Comparison of ENCODE assay signal across 22 cellular contexts in genomic region chr7:45662540-45663166, GRCh38.
DNase-seq lines count a peak whose midpoint lies in the region; ATAC-seq and TF ChIP-seq lines count a peak whose summit lies in the region.
"Had no signal": no experiment of that assay in that cellular context is flagged by ENCODE, and none has a peak within 500 bp of the region (broad histone marks: within the 10 kb centered on the region; RNA-seq: fewer than 3 reads in every experiment).

No MANE protein-coding gene starts in this region.

- no peak overlapping the region for H3K14ac ChIP-seq in mesenchymal stem cell (ENCODE audit: low read length in 2 of 2)

- H3K4me2 ChIP-seq in mesenchymal stem cell (ENCODE audit: low read length, poor library complexity, severe bottlenecking) = no peak overlapping the region
- no peak overlapping the region for H3K4me2 ChIP-seq in mammary epithelial cell (ENCODE audit: insufficient read depth, low read depth, low read length)

- H3K9ac ChIP-seq in mesenchymal stem cell (ENCODE audit: low read length) (no peak overlapping the region), mammary epithelial cell (ENCODE audit: insufficient read depth, low read length) (no peak overlapping the region)

- no peaks in the 10 kb centered on the region for H3K79me2 ChIP-seq in mammary epithelial cell (ENCODE audit: insufficient read depth, low read length)

- H4K20me1 ChIP-seq in mammary epithelial cell (ENCODE audit: insufficient read depth, low read length) = no peaks in the 10 kb centered on the region

- TF ChIP-seq CTCF in testis (IDR thresholded peaks at IDR 0.05) (no peak), psoas muscle (IDR thresholded peaks at IDR 0.05) (no peak), mammary epithelial cell (conservative IDR thresholded peaks at IDR 0.05 in 1 of 2, IDR thresholded peaks at IDR 0.05 in 1 of 2; ENCODE audit: extremely low read depth in 1 of 2, insufficient read depth in 1 of 2, low read depth in 1 of 2, low read length in 2 of 2) (no peak)

- TF ChIP-seq POLR2A in testis (IDR thresholded peaks at IDR 0.05) = no peak

- in situ Hi-C loops in mammary epithelial cell (cut with MboI; ENCODE audit: low sequenced_read_pairs in 2 of 2) = no loop called here

- no peak overlapping the region for H3K23ac ChIP-seq in mesenchymal stem cell (ENCODE audit: low read length in 2 of 2)

- ATAC-seq in right cardiac atrium (no peak), psoas muscle (no peak)
- ATAC-seq: activated CD4-positive, CD25-positive, alpha-beta regulatory T cell treated with anti-CD3 and anti-CD28 coated beads, Interleukin-2, amount 50 U/mL, for 24 hours; activated T-cell treated with anti-CD3 and anti-CD28 coated beads, Interleukin-2, amount 50 U/mL, for 4 hours; effector memory CD8-positive, alpha-beta T cell had no signal

- H2AFZ ChIP-seq in mesenchymal stem cell (ENCODE audit: low read depth, low read length) (no peak overlapping the region), mammary epithelial cell (ENCODE audit: low read depth, low read length) (no peak overlapping the region)

- H3K18ac ChIP-seq in mesenchymal stem cell (ENCODE audit: low read depth in 1 of 2, low read length in 2 of 2) = no peak overlapping the region

- no peak overlapping the region for H3K27ac ChIP-seq in right cardiac atrium (ENCODE audit: low read length)
- H3K27ac ChIP-seq in mesenchymal stem cell (ENCODE audit: low read length, poor library complexity, severe bottlenecking) = no peak overlapping the region
- no peak overlapping the region for H3K27ac ChIP-seq in testis
- H3K27ac ChIP-seq in psoas muscle = no peak overlapping the region
- no peak overlapping the region for H3K27ac ChIP-seq in mammary epithelial cell (ENCODE audit: insufficient read depth, low read depth, low read length)
- H3K27ac ChIP-seq: ascending aorta, cardiac muscle cell, transverse colon had no signal

- H4K91ac ChIP-seq in mesenchymal stem cell (ENCODE audit: low read length) = peak overlapping the region; percentile 44

- H3K36me3 ChIP-seq in mesenchymal stem cell (ENCODE audit: control insufficient read depth in 1 of 2, insufficient read depth in 2 of 2, low read depth in 1 of 2, low read length in 2 of 2) = no peaks in the 10 kb centered on the region
- H3K36me3 ChIP-seq in testis (ENCODE audit: low read depth, missing control alignments) = no peaks in the 10 kb centered on the region
- no peaks in the 10 kb centered on the region for H3K36me3 ChIP-seq in psoas muscle (ENCODE audit: insufficient read depth in 1 of 2, low read depth in 1 of 2)
- no peaks in the 10 kb centered on the region for H3K36me3 ChIP-seq in mammary epithelial cell (ENCODE audit: insufficient read depth, low read length)
- H3K36me3 ChIP-seq: ascending aorta, cardiac muscle cell, transverse colon had no signal

- dilution Hi-C loops in mammary epithelial cell (cut with HindIII; ENCODE audit: low sequenced_read_pairs) = no loop called here

- H2AK5ac ChIP-seq in mesenchymal stem cell (ENCODE audit: low read length, severe bottlenecking) = no peak overlapping the region

- H3K4me3 ChIP-seq in right cardiac atrium (ENCODE audit: low read length) = no peak overlapping the region
- H3K4me3 ChIP-seq in mesenchymal stem cell (ENCODE audit: insufficient read depth in 1 of 2, low read depth in 1 of 2, low read length in 2 of 2) = no peak overlapping the region
- no peak overlapping the region for H3K4me3 ChIP-seq in testis
- no peak overlapping the region for H3K4me3 ChIP-seq in psoas muscle
- no peak overlapping the region for H3K4me3 ChIP-seq in mammary epithelial cell (replicated peaks in 1 of 3; ENCODE audit: insufficient read depth in 1 of 3, low read depth in 2 of 3, low read length in 3 of 3)
- H3K4me3 ChIP-seq: ascending aorta, cardiac muscle cell, transverse colon had no signal

- no peaks in the 10 kb centered on the region for H3K9me3 ChIP-seq in right cardiac atrium (ENCODE audit: control insufficient read depth, low read length)
- H3K9me3 ChIP-seq in mesenchymal stem cell (ENCODE audit: control insufficient read depth, low read length) = no peaks in the 10 kb centered on the region
- no peaks in the 10 kb centered on the region for H3K9me3 ChIP-seq in testis
- no peaks in the 10 kb centered on the region for H3K9me3 ChIP-seq in psoas muscle
- no peaks in the 10 kb centered on the region for H3K9me3 ChIP-seq in mammary epithelial cell (replicated peaks; ENCODE audit: insufficient read depth, low read length)
- H3K9me3 ChIP-seq: ascending aorta, transverse colon had no signal

- no peak overlapping the region for H2BK120ac ChIP-seq in mesenchymal stem cell (ENCODE audit: low read depth, low read length)

- H3K4me1 ChIP-seq in right cardiac atrium (ENCODE audit: control insufficient read depth, insufficient read depth, low read length) (no peaks in the 10 kb centered on the region), mesenchymal stem cell (ENCODE audit: control insufficient read depth, insufficient read depth, low read depth, low read length) (no peaks in the 10 kb centered on the region), testis (no peaks in the 10 kb centered on the region), psoas muscle (no peaks in the 10 kb centered on the region), mammary epithelial cell (ENCODE audit: insufficient read depth, low read length) (no peaks in the 10 kb centered on the region)
- H3K4me1 ChIP-seq: ascending aorta, transverse colon had no signal

- intact Hi-C loops in cardiac septum (cut with DNase I) = no loop called here
- intact Hi-C loops in right cardiac atrium (cut with DNase I) = no loop called here
- intact Hi-C loops in testis (cut with DNase I; ENCODE audit: low total_unique reads) = no loop called here
- intact Hi-C loops in psoas muscle (cut with DNase I) = no loop called here
- intact Hi-C loops in mammary epithelial cell (cut with micrococcal nuclease) = loop anchor here (1.0 to 2.0 kb wide), 3 partner anchors 86 to 254 kb away; no protein-coding TSS in a partner anchor

- BruUV-seq in mammary epithelial cell (replicated peaks; lab: Mats Ljungman, UMichigan) = no TSS peak

- H2BK5ac ChIP-seq in mesenchymal stem cell (ENCODE audit: low read depth, low read length, poor library complexity, severe bottlenecking) = no peak overlapping the region

- H3K79me1 ChIP-seq in mesenchymal stem cell (replicated peaks; ENCODE audit: low read length, poor library complexity, severe bottlenecking) = no peaks in the 10 kb centered on the region

- 81% methylated on average over 15 of the region's 15 CpGs for whole genome bisulfite sequencing in right cardiac atrium
- WGBS in mesenchymal stem cell = 68% methylated on average over 15 of the region's 15 CpGs
- WGBS in testis, 2 donors = 80 to 83% methylated on average over 14 to 15 of the region's 15 CpGs
- 76 to 83% (median 82%) methylated on average over 15 of the region's 15 CpGs for WGBS in psoas muscle, 3 donors
- WGBS in mammary epithelial cell (ENCODE audit: low coverage, missing lambda C conversion rate) = 75% methylated on average over 14 of the region's 15 CpGs

- CTCF ChIA-PET in mammary epithelial cell (lab: Charles Lee; ENCODE audit: low non-redundant PET) = interaction anchor here (1.0 kb wide), 1 partner anchor 193 kb away, joined by 3 read pairs; no protein-coding TSS in a partner anchor

- peak; percentile 51 for DNase-seq in cardiac septum (ENCODE audit: low spot score)
- DNase-seq in right cardiac atrium = no peak
- peak; percentile 28 for DNase-seq in cerebellar cortex (ENCODE audit: low spot score)
- DNase-seq in mesenchymal stem cell = no peak
- DNase-seq in testis = peak; percentile 6
- no peak for DNase-seq in psoas muscle
- DNase-seq in SIG-M5 treated with dmso at 0.1 percent for 504 hours (lab: John Stamatoyannopoulos, UW; ENCODE audit: unreplicated experiment) = no peak
- DNase-seq in mammary epithelial cell = no peak
- DNase-seq: ACHN; activated T-cell treated with anti-CD3 and anti-CD28 coated beads, Interleukin-2, amount 50 U/mL, for 4 hours; CD4-positive, alpha-beta memory T cell; cortex of kidney; effector memory CD8-positive, alpha-beta T cell; NCI-H1092; NCI-H1930; NCI-H2171 treated with DMSO at 0.1 percent for 48 hours; NCI-H510A treated with DMSO at 0.1 percent for 48 hours; T-helper 1 cell had no signal

- no peak overlapping the region for H3K4ac ChIP-seq in mesenchymal stem cell (ENCODE audit: low read depth in 1 of 2, low read length in 2 of 2)

- no peak overlapping the region for H2BK12ac ChIP-seq in mesenchymal stem cell (ENCODE audit: low read length in 2 of 2)

- H3K27me3 ChIP-seq in right cardiac atrium (ENCODE audit: control insufficient read depth, insufficient read depth) = no peaks in the 10 kb centered on the region
- peaks cover 0 to 11% of the 10 kb centered on the region in 2 experiments for H3K27me3 ChIP-seq in mesenchymal stem cell (ENCODE audit: control insufficient read depth in 1 of 2, insufficient read depth in 1 of 2, low read length in 2 of 2)
- H3K27me3 ChIP-seq in testis = no peaks in the 10 kb centered on the region
- H3K27me3 ChIP-seq in psoas muscle (ENCODE audit: insufficient read depth in 3 of 3, low read length in 2 of 3) = no peaks in the 10 kb centered on the region
- H3K27me3 ChIP-seq in mammary epithelial cell (ENCODE audit: insufficient read depth, low read length) = no peaks in the 10 kb centered on the region
- H3K27me3 ChIP-seq: ascending aorta, cardiac muscle cell, transverse colon had no signal

- no peak overlapping the region for H4K8ac ChIP-seq in mesenchymal stem cell (ENCODE audit: low read length)

- H2BK15ac ChIP-seq in mesenchymal stem cell (ENCODE audit: low read depth, poor library complexity, severe bottlenecking) = no peak overlapping the region

Comparison
In these comparisons a context has a peak if more than half of its experiments do, and no peak if none do; other contexts are left out.
1. DNase-seq: peak in cardiac septum (single experiment), cerebellar cortex (single experiment) and testis (single experiment); none in right cardiac atrium (0 of 3), mesenchymal stem cell (single experiment), psoas muscle (0 of 2), SIG-M5 treated with dmso at 0.1 percent for 504 hours (single experiment) and mammary epithelial cell (single experiment).